In genomic region chr16:14677627-14678026, GRCh38 we compare ENCODE assay signal across 2 cellular contexts.
A peak's percentile ranks its signal among the peaks of the same experiment; 100 is the strongest.
TF ChIP-seq lines count a peak whose summit lies in the region.

No MANE protein-coding gene starts in this region.

TF ChIP-seq in HepG2, 621 proteins besides CTCF, POLR2A, EP300 and RAD21:
- peak; percentile 14; the same call in 1 of the 2 replicates for TF ChIP-seq ZBTB40 (IDR thresholded peaks at IDR 0.05)
- TF ChIP-seq ZBTB40 (CRISPR knock-in tag; IDR thresholded peaks at IDR 0.05): no peak
- 0 out of 2 replicates have a peak, but pooled peaks have one; percentile 80 for TF ChIP-seq NONO (IDR thresholded peaks at IDR 0.05)
- no peak for TF ChIP-seq NONO (CRISPR knock-in tag; conservative IDR thresholded peaks at IDR 0.05)
- no peak for TF ChIP-seq ZNF552 (CRISPR knock-in tag; IDR thresholded peaks at IDR 0.05; ENCODE audit: borderline replicate concordance)
- TF ChIP-seq ZNF589 (CRISPR knock-in tag; conservative IDR thresholded peaks at IDR 0.05): no peak
- 0 out of 2 replicates have a peak, but pooled peaks have one; percentile 29 for TF ChIP-seq FOXK2 (IDR thresholded peaks at IDR 0.05)
- TF ChIP-seq FOXP1 (IDR thresholded peaks at IDR 0.05): peak; percentile 27; the same call in 1 of the 2 replicates
- TF ChIP-seq FOXP1 (CRISPR knock-in tag; IDR thresholded peaks at IDR 0.05): no peak
- TF ChIP-seq FOXA1 (IDR thresholded peaks at IDR 0.05): 0 out of 2 replicates have a peak, but pooled peaks have one; percentile 25
- TF ChIP-seq FOXA1 (CRISPR knock-in tag; IDR thresholded peaks at IDR 0.05): no peak
- 0 out of 2 replicates have a peak, but pooled peaks have one; percentile 66 for TF ChIP-seq IKZF1 (IDR thresholded peaks at IDR 0.05)
- TF ChIP-seq SMAD9 (CRISPR knock-in tag; IDR thresholded peaks at IDR 0.05): no peak
- peak; percentile 57; the same call in 1 of the 2 replicates for TF ChIP-seq ATF7 (IDR thresholded peaks at IDR 0.05)
- TF ChIP-seq ATF7 (CRISPR knock-in tag; IDR thresholded peaks at IDR 0.05): no peak
- peak; percentile 46 for TF ChIP-seq ZNF282 (IDR thresholded peaks at IDR 0.05; ENCODE audit: partially characterized antibody)
- TF ChIP-seq PLRG1 (conservative IDR thresholded peaks at IDR 0.05): 0 out of 2 replicates have a peak, but pooled peaks have one; percentile 57

TF ChIP-seq in K562, 482 proteins besides CTCF, POLR2A, EP300 and RAD21:
- TF ChIP-seq KHSRP (IDR thresholded peaks at IDR 0.05) (no peak), MEIS2 (IDR thresholded peaks at IDR 0.05; ENCODE audit: partially characterized antibody) (no peak), XRCC5 (IDR thresholded peaks at IDR 0.05; ENCODE audit: low read depth, low read length) (no peak), ZNF23 (CRISPR knock-in tag; IDR thresholded peaks at IDR 0.05) (no peak), CTBP1 (IDR thresholded peaks at IDR 0.05; ENCODE audit: borderline replicate concordance) (0 out of 2 replicates have a peak, but pooled peaks have one; percentile 28), EHMT2 (IDR thresholded peaks at IDR 0.05) (peak; percentile 56; the same call in 1 of the 2 replicates), TCF3 (CRISPR knock-in tag; IDR thresholded peaks at IDR 0.05) (no peak), HNRNPLL (IDR thresholded peaks at IDR 0.05; ENCODE audit: low read depth, low read length, poor library complexity, severe bottlenecking) (no peak), ATF6 (CRISPR knock-in tag; IDR thresholded peaks at IDR 0.05) (no peak), ZNF263 (CRISPR knock-in tag; IDR thresholded peaks at IDR 0.05; ENCODE audit: borderline replicate concordance) (no peak), PKNOX1 (IDR thresholded peaks at IDR 0.05) (0 out of 2 replicates have a peak, but pooled peaks have one; percentile 10), ZNF518B (CRISPR knock-in tag; IDR thresholded peaks at IDR 0.05) (no peak), HDAC1 (IDR thresholded peaks at IDR 0.05) (peak in 1 of 2 experiments; percentile 47; a peak in 1 of 4 replicates), NCOA2 (IDR thresholded peaks at IDR 0.05; ENCODE audit: partially characterized antibody in 2 of 2) (no peak), STAT6 (CRISPR knock-in tag; IDR thresholded peaks at IDR 0.05) (no peak), ZNF586 (CRISPR knock-in tag; conservative IDR thresholded peaks at IDR 0.05) (no peak), MTA1 (IDR thresholded peaks at IDR 0.05; ENCODE audit: borderline replicate concordance) (no peak), KLF16 (IDR thresholded peaks at IDR 0.05) (no peak), KDM1A (IDR thresholded peaks at IDR 0.05) (peak; percentile 32 to 44; a peak in 2 of 4 replicates), SNIP1 (IDR thresholded peaks at IDR 0.05; ENCODE audit: low read depth) (no peak), ZFX (CRISPR knock-in tag; IDR thresholded peaks at IDR 0.05) (no peak), ZNF655 (CRISPR knock-in tag; IDR thresholded peaks at IDR 0.05) (no peak), SMARCA5 (IDR thresholded peaks at IDR 0.05) (no peak), ZNF143 (CRISPR knock-in tag; IDR thresholded peaks at IDR 0.05) (no peak), FOXP1 (CRISPR knock-in tag; IDR thresholded peaks at IDR 0.05) (no peak), NCOA4 (IDR thresholded peaks at IDR 0.05; ENCODE audit: partially characterized antibody) (no peak), MLLT1 (IDR thresholded peaks at IDR 0.05) (no peak), CEBPB (tag; IDR thresholded peaks at IDR 0.05) (no peak), TCF7L2 (IDR thresholded peaks at IDR 0.05; ENCODE audit: low read depth, low read length) (no peak), IFI16 (CRISPR knock-in tag; IDR thresholded peaks at IDR 0.05) (no peak), CREM (IDR thresholded peaks at IDR 0.05; ENCODE audit: low read depth) (no peak), BRD9 (IDR thresholded peaks at IDR 0.05; ENCODE audit: low read depth, partially characterized antibody) (no peak)
